In genomic region chr17:77391668-77392375, GRCh38 we compare ENCODE assay signal across 8 cellular contexts.
DNase-seq lines count a peak whose midpoint lies in the region; ATAC-seq and TF ChIP-seq lines count a peak whose summit lies in the region.

No MANE protein-coding gene starts in this region.

- peaks cover 13% of the 10 kb centered on the region for H3K36me3 Mint-ChIP-seq in CD4-positive, alpha-beta T cell (ENCODE audit: low read depth)
- H3K36me3 Mint-ChIP-seq in dendritic cell treated with granulocyte-macrophage colony-stimulating factor and Interleukin-4, amounts not matched to agents 40 ng/mL and 50 ng/mL, for 4 days (ENCODE audit: low read depth) = peaks cover 52% of the 10 kb centered on the region
- peaks cover 3% of the 10 kb centered on the region for H3K36me3 Mint-ChIP-seq in type B pancreatic cell

- CTCF ChIA-PET in CD4-positive, alpha-beta T cell (lab: Charles Lee) = interaction anchor here (1.6 to 2.3 kb wide), 2 partner anchors 9 to 61 kb away, joined by 5 to 21 read pairs; no protein-coding TSS in a partner anchor

- H3K4me1 ChIP-seq in SJSA1 (replicated peaks) (peaks cover 65% of the 10 kb centered on the region), mesodermal cell (ENCODE audit: control insufficient read depth, insufficient read depth, low read length, poor library complexity, severe bottlenecking) (peaks cover 80% of the 10 kb centered on the region)

- H3K4me1 Mint-ChIP-seq in CD4-positive, alpha-beta T cell (ENCODE audit: low read depth) = peaks cover 88% of the 10 kb centered on the region
- H3K4me1 Mint-ChIP-seq in dendritic cell treated with granulocyte-macrophage colony-stimulating factor and Interleukin-4, amounts not matched to agents 40 ng/mL and 50 ng/mL, for 4 days (ENCODE audit: low read depth) = peaks cover 90% of the 10 kb centered on the region
- H3K4me1 Mint-ChIP-seq in type B pancreatic cell (ENCODE audit: unreplicated experiment) = peaks cover 66% of the 10 kb centered on the region

- no peaks in the 10 kb centered on the region for H3K9me3 Mint-ChIP-seq in CD4-positive, alpha-beta T cell
- no peaks in the 10 kb centered on the region for H3K9me3 Mint-ChIP-seq in dendritic cell treated with granulocyte-macrophage colony-stimulating factor and Interleukin-4, amounts not matched to agents 40 ng/mL and 50 ng/mL, for 4 days
- no peaks in the 10 kb centered on the region for H3K9me3 Mint-ChIP-seq in type B pancreatic cell

- intact Hi-C loops in CD4-positive, alpha-beta T cell (cut with DNase I, micrococcal nuclease) = loop anchor here in 1 of 2 experiments (2.0 to 5.0 kb wide), 3 partner anchors 13 to 50 kb away; no protein-coding TSS in a partner anchor
- intact Hi-C loops in dendritic cell treated with granulocyte-macrophage colony-stimulating factor and Interleukin-4, amounts not matched to agents 40 ng/mL and 50 ng/mL, for 4 days (cut with micrococcal nuclease) = no loop called here

- WGBS in mesodermal cell (ENCODE audit: insufficient coverage in 2 of 2), 2 experiments = 22 to 30% methylated on average over 3 of the region's 7 CpGs

- peak overlapping the region; percentile 90 for H3K27ac Mint-ChIP-seq in CD4-positive, alpha-beta T cell
- peak overlapping the region; percentile 68 for H3K27ac Mint-ChIP-seq in dendritic cell treated with granulocyte-macrophage colony-stimulating factor and Interleukin-4, amounts not matched to agents 40 ng/mL and 50 ng/mL, for 4 days
- peak overlapping the region; percentile 80 for H3K27ac Mint-ChIP-seq in type B pancreatic cell

- H3K4me3 ChIP-seq in SJSA1 (no peak overlapping the region), mesodermal cell (ENCODE audit: extremely low read depth, insufficient read depth, low read length, poor library complexity, severe bottlenecking) (no peak overlapping the region)

- no peaks in the 10 kb centered on the region for H3K27me3 ChIP-seq in CD4-positive, alpha-beta T cell (ENCODE audit: control insufficient read depth, insufficient read depth, low read length)
- H3K27me3 ChIP-seq in SJSA1 (replicated peaks) = no peaks in the 10 kb centered on the region

- no peak for TF ChIP-seq CTCF in CD4-positive, alpha-beta T cell (IDR thresholded peaks at IDR 0.05)
- TF ChIP-seq CTCF in type B pancreatic cell (conservative IDR thresholded peaks at IDR 0.05) = no peak

- H3K27me3 Mint-ChIP-seq in CD4-positive, alpha-beta T cell = no peaks in the 10 kb centered on the region
- H3K27me3 Mint-ChIP-seq in dendritic cell treated with granulocyte-macrophage colony-stimulating factor and Interleukin-4, amounts not matched to agents 40 ng/mL and 50 ng/mL, for 4 days = no peaks in the 10 kb centered on the region
- H3K27me3 Mint-ChIP-seq in type B pancreatic cell = no peaks in the 10 kb centered on the region

- H3K9me3 ChIP-seq in CD4-positive, alpha-beta T cell (ENCODE audit: control insufficient read depth, low read length) = no peaks in the 10 kb centered on the region
- no peaks in the 10 kb centered on the region for H3K9me3 ChIP-seq in SJSA1 (replicated peaks)
- no peaks in the 10 kb centered on the region for H3K9me3 ChIP-seq in mesodermal cell (ENCODE audit: control insufficient read depth, low read length)

- H3K36me3 ChIP-seq in SJSA1 = peaks cover 25% of the 10 kb centered on the region
- H3K36me3 ChIP-seq in mesodermal cell (ENCODE audit: control insufficient read depth, insufficient read depth, low read length) = peaks cover 13% of the 10 kb centered on the region

- peak overlapping the region; percentile 31 for H3K27ac ChIP-seq in CD4-positive, alpha-beta T cell (ENCODE audit: low read depth, low read length)
- H3K27ac ChIP-seq in SJSA1 = peak overlapping the region; percentile 77
- H3K27ac ChIP-seq in mesodermal cell (ENCODE audit: low read depth, low read length, severe bottlenecking) = peak overlapping the region; percentile 85

- peak in 6 of 10 experiments; percentile 33 to 54 (median 50) for DNase-seq in CD4-positive, alpha-beta T cell
- DNase-seq in SJSA1 (ENCODE audit: low read depth in 1 of 2, low spot score in 2 of 2) = peak; percentile 99
- no peak for DNase-seq in type B pancreatic cell (ENCODE audit: extremely low spot score, unreplicated experiment)
- DNase-seq in SHP77 (lab: John Stamatoyannopoulos, UW) = no peak
- DNase-seq in MV-4-11 (lab: John Stamatoyannopoulos, UW) = no peak

- peak; percentile 41 for ATAC-seq in CD4-positive, alpha-beta T cell (ENCODE audit: poor library complexity)
- no peak for ATAC-seq in HG03432 (IDR thresholded peaks at IDR 0.05; ENCODE audit: unreplicated experiment)

- POLR2A ChIA-PET in CD4-positive, alpha-beta T cell (lab: Charles Lee) = interaction anchor here (0.7 to 6.3 kb wide), 20 partner anchors 8 to 738 kb away, joined by 3 to 85 read pairs (median 10); partner anchors contain the start of gene TNRC6C

- H3K4me3 Mint-ChIP-seq in CD4-positive, alpha-beta T cell = peak overlapping the region; percentile 65
- H3K4me3 Mint-ChIP-seq in dendritic cell treated with granulocyte-macrophage colony-stimulating factor and Interleukin-4, amounts not matched to agents 40 ng/mL and 50 ng/mL, for 4 days = peak overlapping the region; percentile 28
- peak overlapping the region; percentile 22 for H3K4me3 Mint-ChIP-seq in type B pancreatic cell

Comparison
In these comparisons a context has a peak if more than half of its experiments do, and no peak if none do; other contexts are left out.
1. DNase-seq: peak in CD4-positive, alpha-beta T cell (6 of 10) and SJSA1 (2 of 2); none in type B pancreatic cell (single experiment), SHP77 (0 of 2) and MV-4-11 (single experiment).
2. H3K27ac ChIP-seq: peak in every context shown above with its lines; median percentile 85 in mesodermal cell; 77 in SJSA1; 31 in CD4-positive, alpha-beta T cell.
3. Peak in every context shown above with its lines, with median percentiles within 50 percentile points of each other: H3K27ac Mint-ChIP-seq and H3K4me3 Mint-ChIP-seq.